In the genomic region with DNA sequence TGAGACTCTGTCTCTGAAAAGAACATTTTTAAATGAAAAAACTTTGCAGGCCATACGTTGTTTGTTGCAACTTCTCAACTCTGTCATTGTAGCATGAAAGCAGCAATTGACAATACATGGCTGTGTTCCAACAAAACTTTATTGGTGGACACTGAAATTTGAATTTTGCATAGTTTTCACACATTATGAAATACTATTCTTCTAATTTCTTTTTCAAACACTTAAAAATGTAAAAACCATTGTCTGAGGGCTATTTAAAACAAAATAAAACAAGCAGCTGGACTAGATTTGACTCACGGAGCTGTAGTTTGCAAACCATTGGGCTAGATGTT, we compare ENCODE assay signal across 1 cellular context.
TF ChIP-seq lines count a peak whose summit lies in the region.

No MANE protein-coding gene starts in this region.

TF ChIP-seq in GM12878, 131 proteins besides CTCF, POLR2A, EP300 and RAD21:
- TF ChIP-seq, protein P1, sequence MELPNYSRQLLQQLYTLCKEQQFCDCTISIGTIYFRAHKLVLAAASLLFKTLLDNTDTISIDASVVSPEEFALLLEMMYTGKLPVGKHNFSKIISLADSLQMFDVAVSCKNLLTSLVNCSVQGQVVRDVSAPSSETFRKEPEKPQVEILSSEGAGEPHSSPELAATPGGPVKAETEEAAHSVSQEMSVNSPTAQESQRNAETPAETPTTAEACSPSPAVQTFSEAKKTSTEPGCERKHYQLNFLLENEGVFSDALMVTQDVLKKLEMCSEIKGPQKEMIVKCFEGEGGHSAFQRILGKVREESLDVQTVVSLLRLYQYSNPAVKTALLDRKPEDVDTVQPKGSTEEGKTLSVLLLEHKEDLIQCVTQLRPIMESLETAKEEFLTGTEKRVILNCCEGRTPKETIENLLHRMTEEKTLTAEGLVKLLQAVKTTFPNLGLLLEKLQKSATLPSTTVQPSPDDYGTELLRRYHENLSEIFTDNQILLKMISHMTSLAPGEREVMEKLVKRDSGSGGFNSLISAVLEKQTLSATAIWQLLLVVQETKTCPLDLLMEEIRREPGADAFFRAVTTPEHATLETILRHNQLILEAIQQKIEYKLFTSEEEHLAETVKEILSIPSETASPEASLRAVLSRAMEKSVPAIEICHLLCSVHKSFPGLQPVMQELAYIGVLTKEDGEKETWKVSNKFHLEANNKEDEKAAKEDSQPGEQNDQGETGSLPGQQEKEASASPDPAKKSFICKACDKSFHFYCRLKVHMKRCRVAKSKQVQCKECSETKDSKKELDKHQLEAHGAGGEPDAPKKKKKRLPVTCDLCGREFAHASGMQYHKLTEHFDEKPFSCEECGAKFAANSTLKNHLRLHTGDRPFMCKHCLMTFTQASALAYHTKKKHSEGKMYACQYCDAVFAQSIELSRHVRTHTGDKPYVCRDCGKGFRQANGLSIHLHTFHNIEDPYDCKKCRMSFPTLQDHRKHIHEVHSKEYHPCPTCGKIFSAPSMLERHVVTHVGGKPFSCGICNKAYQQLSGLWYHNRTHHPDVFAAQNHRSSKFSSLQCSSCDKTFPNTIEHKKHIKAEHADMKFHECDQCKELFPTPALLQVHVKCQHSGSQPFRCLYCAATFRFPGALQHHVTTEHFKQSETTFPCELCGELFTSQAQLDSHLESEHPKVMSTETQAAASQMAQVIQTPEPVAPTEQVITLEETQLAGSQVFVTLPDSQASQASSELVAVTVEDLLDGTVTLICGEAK (IDR thresholded peaks at IDR 0.05; ENCODE audit: borderline replicate concordance): peak; percentile 88; the same call in 1 of the 2 replicates
- no peak for TF ChIP-seq NR2C2 (IDR thresholded peaks at IDR 0.05; ENCODE audit: borderline replicate concordance, control insufficient read depth, insufficient read length, low read depth)
